1 cellular context compared by ENCODE assay signal in genomic region chr5:127013407-127013806, GRCh38.
TF ChIP-seq lines count a peak whose summit lies in the region.

No MANE protein-coding gene starts in this region.

TF ChIP-seq in GM23338, 12 proteins besides CTCF, POLR2A, EP300 and RAD21:
- TF ChIP-seq ZNF462 (CRISPR knock-in tag; IDR thresholded peaks at IDR 0.05) (no peak), ETS1 (IDR thresholded peaks at IDR 0.05) (no peak), EZH2 (IDR thresholded peaks at IDR 0.05; ENCODE audit: low read depth, unreplicated experiment) (no peak), ZNF331 (CRISPR knock-in tag; IDR thresholded peaks at IDR 0.05; ENCODE audit: low read depth) (no peak), JUNB (IDR thresholded peaks at IDR 0.05; ENCODE audit: unreplicated experiment) (no peak), NANOG (IDR thresholded peaks at IDR 0.05; ENCODE audit: borderline replicate concordance) (no peak), CREB1 (CRISPR knock-in tag; IDR thresholded peaks at IDR 0.05; ENCODE audit: low read depth) (no peak), REST (IDR thresholded peaks at IDR 0.05; ENCODE audit: unreplicated experiment) (no peak), ZNF114 (CRISPR knock-in tag; IDR thresholded peaks at IDR 0.05) (no peak), EZH2phosphoT487 (IDR thresholded peaks at IDR 0.05; ENCODE audit: unreplicated experiment) (no peak), POLR2AphosphoS5 (IDR thresholded peaks at IDR 0.05; ENCODE audit: low read depth) (no peak), STAT1 (IDR thresholded peaks at IDR 0.05; ENCODE audit: unreplicated experiment) (no peak)
TF ChIP-seq in GM23338: peak in this region for 0.
